Comparison of ENCODE assay signal across 20 cellular contexts in the genomic region with DNA sequence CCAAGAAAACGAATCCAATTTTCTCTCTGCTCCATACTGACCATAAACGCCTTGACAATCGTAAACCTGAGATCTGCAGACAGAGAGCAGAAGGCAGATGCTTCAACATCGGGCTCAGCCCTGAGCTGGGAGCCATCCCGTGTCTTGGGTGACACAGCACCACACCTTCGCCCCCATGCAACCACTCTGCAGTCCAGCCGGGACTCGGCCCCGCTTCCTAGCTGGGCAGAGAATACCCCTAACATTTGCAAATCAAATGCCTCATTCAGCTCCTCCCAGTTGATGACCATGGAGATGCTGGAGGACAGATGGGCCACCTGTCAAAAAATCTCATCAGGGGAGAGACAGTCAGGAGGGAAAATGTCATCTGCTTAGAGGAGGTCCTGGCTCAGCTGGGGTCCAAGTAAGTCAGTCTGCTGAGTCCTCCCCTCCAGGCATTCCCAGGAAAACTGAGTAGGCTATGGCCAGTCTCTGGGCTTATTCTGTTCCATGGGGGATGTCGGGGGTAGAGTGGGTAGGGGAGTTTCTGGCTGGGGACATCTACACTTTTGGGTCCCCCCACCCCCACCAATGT.
DNase-seq lines count a peak whose midpoint lies in the region; ATAC-seq and TF ChIP-seq lines count a peak whose summit lies in the region.
"Had no signal": no experiment of that assay in that cellular context is flagged by ENCODE, and none has a peak within 500 bp of the region (broad histone marks: within the 10 kb centered on the region; RNA-seq: fewer than 3 reads in every experiment).

No MANE protein-coding gene starts in this region.

- H3K36me3 ChIP-seq in SJCRH30 (no peaks in the 10 kb centered on the region), neural progenitor cell (no peaks in the 10 kb centered on the region)

- H3F3A ChIP-seq in neural progenitor cell (ENCODE audit: low read depth): no peaks in the 10 kb centered on the region

- ATAC-seq in GM21529 (IDR thresholded peaks at IDR 0.05; ENCODE audit: unreplicated experiment): no peak
- ATAC-seq: A549, HepG2 had no signal

- H3K4me2 ChIP-seq in neural progenitor cell: no peak overlapping the region
- H3K4me2 ChIP-seq: A549 had no signal

- H3K27ac ChIP-seq in SJCRH30 (peak overlapping the region; percentile 74), neural progenitor cell (no peak overlapping the region)
- H3K27ac ChIP-seq: 22Rv1, A549, C4-2B had no signal

- intact Hi-C loops in posterior vena cava (cut with DNase I) (no loop called here), cardiac septum (cut with DNase I) (no loop called here)

- H3K9me3 Mint-ChIP-seq in glutamatergic neuron (ENCODE audit: unreplicated experiment) (no peaks in the 10 kb centered on the region), neural progenitor cell (peaks cover 2% of the 10 kb centered on the region)
- H3K9me3 Mint-ChIP-seq: CD4-positive, alpha-beta T cell; H9 had no signal

- peak; percentile 50 for DNase-seq in ELF-1 (ENCODE audit: low read depth, low spot score)
- peak; percentile 79 to 89 for DNase-seq in SJCRH30
- no peak for DNase-seq in glutamatergic neuron
- DNase-seq in neural progenitor cell (ENCODE audit: low spot score): no peak
- no peak for DNase-seq in posterior vena cava (ENCODE audit: low spot score)
- no peak for DNase-seq in NCI-H510A treated with DMSO at 0.1 percent for 48 hours (lab: John Stamatoyannopoulos, UW)
- no peak for DNase-seq in cardiac septum (ENCODE audit: low spot score)
- DNase-seq: AML-193; Caco-2; CD4-positive, alpha-beta T cell; DMS153; DMS79; GF-D8; H9 had no signal

- H3K9me3 ChIP-seq in SJCRH30 (replicated peaks) (no peaks in the 10 kb centered on the region), neural progenitor cell (ENCODE audit: low read depth) (no peaks in the 10 kb centered on the region)
- H3K9me3 ChIP-seq: A549, Caco-2 had no signal

- H3K27me3 ChIP-seq in SJCRH30 (no peaks in the 10 kb centered on the region), neural progenitor cell (no peaks in the 10 kb centered on the region)

- H3K4me3 Mint-ChIP-seq in glutamatergic neuron (ENCODE audit: unreplicated experiment) (peak overlapping the region; percentile 3), neural progenitor cell (no peak overlapping the region)
- H3K4me3 Mint-ChIP-seq: CD4-positive, alpha-beta T cell; H9 had no signal

- H3K36me3 Mint-ChIP-seq in glutamatergic neuron (ENCODE audit: unreplicated experiment) (no peaks in the 10 kb centered on the region), neural progenitor cell (no peaks in the 10 kb centered on the region)
- H3K36me3 Mint-ChIP-seq: IgD-negative memory B cell had no signal

- H3K4me1 ChIP-seq in SJCRH30: peaks cover 16% of the 10 kb centered on the region
- H3K4me1 ChIP-seq in neural progenitor cell: peaks cover 6% of the 10 kb centered on the region
- H3K4me1 ChIP-seq: A549 had no signal

- H3K4me1 Mint-ChIP-seq in glutamatergic neuron (ENCODE audit: low read depth, unreplicated experiment) (peaks cover 9% of the 10 kb centered on the region), neural progenitor cell (peaks cover 19% of the 10 kb centered on the region)
- H3K4me1 Mint-ChIP-seq: IgD-negative memory B cell had no signal

- H3K27me3 Mint-ChIP-seq in glutamatergic neuron (ENCODE audit: unreplicated experiment): no peaks in the 10 kb centered on the region
- H3K27me3 Mint-ChIP-seq in neural progenitor cell (ENCODE audit: insufficient read depth, low read depth): peaks cover 4% of the 10 kb centered on the region

- peak overlapping the region; percentile 66 for H3K27ac Mint-ChIP-seq in glutamatergic neuron (ENCODE audit: unreplicated experiment)
- H3K27ac Mint-ChIP-seq in neural progenitor cell: peak overlapping the region; percentile 63
- H3K27ac Mint-ChIP-seq: CD4-positive, alpha-beta T cell; H9; IgD-negative memory B cell had no signal

- no peak for TF ChIP-seq CTCF in glutamatergic neuron (IDR thresholded peaks at IDR 0.05; ENCODE audit: partially characterized antibody, unreplicated experiment)
- TF ChIP-seq CTCF in neural progenitor cell (IDR thresholded peaks at IDR 0.05): no peak

- no peaks in the 10 kb centered on the region for H4K20me1 ChIP-seq in neural progenitor cell (ENCODE audit: low read depth)

- no peaks in the 10 kb centered on the region for H3K79me2 ChIP-seq in neural progenitor cell (ENCODE audit: low read depth)

- H3K9ac ChIP-seq in neural progenitor cell: no peak overlapping the region

- H3K4me3 ChIP-seq in SJCRH30 (peak overlapping the region; percentile 33), neural progenitor cell (no peak overlapping the region)
- H3K4me3 ChIP-seq: A549 had no signal

- no peak overlapping the region for H2AFZ ChIP-seq in neural progenitor cell (replicated peaks)

Comparison
In these comparisons a context has a peak if more than half of its experiments do, and no peak if none do; other contexts are left out.
1. DNase-seq: peak in ELF-1 (single experiment) and SJCRH30 (2 of 2); none in glutamatergic neuron (single experiment), neural progenitor cell (single experiment), posterior vena cava (single experiment), NCI-H510A treated with DMSO at 0.1 percent for 48 hours (single experiment) and cardiac septum (single experiment).